Comparison of ENCODE assay signal across 8 cellular contexts in the genomic region with DNA sequence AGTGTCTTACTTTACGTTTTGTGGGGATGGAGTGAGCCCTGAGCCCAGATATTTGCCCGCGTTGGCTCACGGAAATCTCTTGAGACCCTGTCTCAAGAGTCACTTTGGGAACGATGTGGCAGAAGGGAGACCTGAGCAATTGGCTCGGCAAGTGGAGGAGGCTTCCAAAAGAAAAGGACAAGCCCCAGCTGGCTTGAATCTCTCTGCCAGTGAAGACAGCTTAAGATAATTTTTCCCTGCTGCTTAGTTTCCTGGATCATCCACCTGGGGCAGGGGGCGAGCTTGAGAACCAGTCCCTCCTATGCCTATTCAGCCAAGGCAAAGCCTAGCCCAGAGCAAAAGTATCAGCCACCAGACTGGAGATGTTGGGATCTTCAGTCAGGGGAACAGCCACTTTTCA. TPM values are rescaled to one million over a fixed set of nuclear protein-coding genes. Genes with fewer than 3 reads are reported as not detected.
DNase-seq lines count a peak whose midpoint lies in the region; ATAC-seq and TF ChIP-seq lines count a peak whose summit lies in the region.

No MANE protein-coding gene starts in this region.

- POLR2A ChIA-PET in CD8-positive, alpha-beta T cell (lab: Charles Lee) = interaction anchor here (0.6 to 1.8 kb wide), 6 partner anchors 8 to 818 kb away, joined by 3 to 6 read pairs (median 4); partner anchors contain the start of genes FAM162A and HSPBAP1

- H3K36me3 ChIP-seq in CD8-positive, alpha-beta T cell (ENCODE audit: insufficient read depth, low read length) = no peaks in the 10 kb centered on the region
- no peaks in the 10 kb centered on the region for H3K36me3 ChIP-seq in HUES64 (ENCODE audit: insufficient read depth, low read length)
- H3K36me3 ChIP-seq in testis (ENCODE audit: low read depth, missing control alignments) = no peaks in the 10 kb centered on the region

- peak overlapping the region; percentile 79 for H3K9ac ChIP-seq in HUES64 (ENCODE audit: low read depth, low read length)

- no peak for ATAC-seq in CD8-positive, alpha-beta T cell
- ATAC-seq in activated naive CD8-positive, alpha-beta T cell treated with anti-CD3 and anti-CD28 coated beads, Interleukin-2, amount 50 U/mL, for 24 hours = no peak

- H3K27ac ChIP-seq in CD8-positive, alpha-beta T cell (ENCODE audit: low read depth, low read length) = peak overlapping the region; percentile 95
- H3K27ac ChIP-seq in HUES64 (ENCODE audit: low read depth, low read length) = peak overlapping the region; percentile 67; the same call in 1 of the 2 replicates
- H3K27ac ChIP-seq in testis = peak overlapping the region; percentile 84 to 91

- H3K9me3 ChIP-seq in CD8-positive, alpha-beta T cell (ENCODE audit: low read length) = no peaks in the 10 kb centered on the region
- H3K9me3 ChIP-seq in HUES64 (ENCODE audit: insufficient read depth, low read depth, low read length) (no peaks in the 10 kb centered on the region), testis (no peaks in the 10 kb centered on the region)

- no peak for TF ChIP-seq POLR2A in testis (IDR thresholded peaks at IDR 0.05)

- no peaks in the 10 kb centered on the region for H3K27me3 ChIP-seq in CD8-positive, alpha-beta T cell (ENCODE audit: insufficient read depth, low read length)
- H3K27me3 ChIP-seq in HUES64 (ENCODE audit: insufficient read depth, low read length) (no peaks in the 10 kb centered on the region), testis (no peaks in the 10 kb centered on the region)

- intact Hi-C loops in CD8-positive, alpha-beta T cell (cut with DNase I, micrococcal nuclease) = loop anchor here (1.0 to 10.0 kb wide), 12 partner anchors 135 to 1655 kb away; partner anchors contain the start of genes DTX3L (in 1 of the 2), EAF2 (in 1 of the 2), FAM162A (in 1 of the 2) and HACD2 (in 1 of the 2)
- intact Hi-C loops in testis (cut with DNase I; ENCODE audit: low total_unique reads) = no loop called here

- CTCF ChIA-PET in CD8-positive, alpha-beta T cell (lab: Charles Lee) = no interaction called here

- H3K36me3 Mint-ChIP-seq in CD8-positive, alpha-beta T cell = peaks cover 7% of the 10 kb centered on the region
- no peaks in the 10 kb centered on the region for H3K36me3 Mint-ChIP-seq in activated naive CD8-positive, alpha-beta T cell treated with anti-CD3 and anti-CD28 coated beads, Interleukin-2, amount 50 U/mL, for 24 hours (ENCODE audit: low read depth)

- no peaks in the 10 kb centered on the region for H3K27me3 Mint-ChIP-seq in CD8-positive, alpha-beta T cell (ENCODE audit: low read depth)
- H3K27me3 Mint-ChIP-seq in activated naive CD8-positive, alpha-beta T cell treated with anti-CD3 and anti-CD28 coated beads, Interleukin-2, amount 50 U/mL, for 24 hours = no peaks in the 10 kb centered on the region

- H3K4me3 Mint-ChIP-seq in CD8-positive, alpha-beta T cell = peak overlapping the region; percentile 83
- H3K4me3 Mint-ChIP-seq in activated naive CD8-positive, alpha-beta T cell treated with anti-CD3 and anti-CD28 coated beads, Interleukin-2, amount 50 U/mL, for 24 hours = peak overlapping the region; percentile 90

- TF ChIP-seq CTCF in CD8-positive, alpha-beta T cell (IDR thresholded peaks at IDR 0.05) = no peak
- no peak for TF ChIP-seq CTCF in testis (IDR thresholded peaks at IDR 0.05)

- DNase-seq in CD8-positive, alpha-beta T cell = no peak
- no peak for DNase-seq in activated naive CD8-positive, alpha-beta T cell treated with anti-CD3 and anti-CD28 coated beads, Interleukin-2, amount 50 U/mL, for 24 hours
- DNase-seq in islet precursor cell (peak; percentile 62), testis (no peak), 8988T (no peak), NCI-H2107 treated with DMSO at 0.1 percent for 48 hours (lab: John Stamatoyannopoulos, UW; ENCODE audit: unreplicated experiment) (no peak), UCSD-AML1 (lab: John Stamatoyannopoulos, UW; ENCODE audit: unreplicated experiment) (no peak)

- H3K4me3 ChIP-seq in CD8-positive, alpha-beta T cell (ENCODE audit: low read depth, low read length) = peak overlapping the region; percentile 96
- H3K4me3 ChIP-seq in HUES64 (ENCODE audit: low read length) = peak overlapping the region; percentile 77
- peak overlapping the region; percentile 91 to 95 for H3K4me3 ChIP-seq in testis

- 3% methylated on average over 7 of the region's 7 CpGs for WGBS in HUES64
- 0% methylated on average over 7 of the region's 7 CpGs for WGBS in testis, 2 donors

- peak overlapping the region; percentile 98 for H3K27ac Mint-ChIP-seq in CD8-positive, alpha-beta T cell
- H3K27ac Mint-ChIP-seq in activated naive CD8-positive, alpha-beta T cell treated with anti-CD3 and anti-CD28 coated beads, Interleukin-2, amount 50 U/mL, for 24 hours = peak overlapping the region; percentile 89

- peaks cover 18% of the 10 kb centered on the region for H3K4me1 ChIP-seq in CD8-positive, alpha-beta T cell (ENCODE audit: insufficient read depth, low read length)
- peaks cover 11% of the 10 kb centered on the region for H3K4me1 ChIP-seq in HUES64 (ENCODE audit: insufficient read depth, low read length)
- H3K4me1 ChIP-seq in testis = peaks cover 11% of the 10 kb centered on the region

- H3K9me3 Mint-ChIP-seq in CD8-positive, alpha-beta T cell = peaks cover 7% of the 10 kb centered on the region
- peaks cover 4% of the 10 kb centered on the region for H3K9me3 Mint-ChIP-seq in activated naive CD8-positive, alpha-beta T cell treated with anti-CD3 and anti-CD28 coated beads, Interleukin-2, amount 50 U/mL, for 24 hours

- peaks cover 26% of the 10 kb centered on the region for H3K4me1 Mint-ChIP-seq in CD8-positive, alpha-beta T cell (ENCODE audit: low read depth)
- H3K4me1 Mint-ChIP-seq in activated naive CD8-positive, alpha-beta T cell treated with anti-CD3 and anti-CD28 coated beads, Interleukin-2, amount 50 U/mL, for 24 hours = peaks cover 25% of the 10 kb centered on the region

RNA-seq across cellular contexts. Expression of gene SEC22A, which starts 0.7 kb away (rescaled TPM):
- 1 to 10 TPM; 8.6 to 9.1 TPM for total RNA-seq in CD8-positive, alpha-beta T cell
- 12.5 TPM for polyA plus RNA-seq in HUES64 (2013, experiment 1 of 2)
- 12.5 TPM for polyA plus RNA-seq in HUES64 (2013, experiment 2 of 2)
- total RNA-seq in testis = 10 to 100 TPM; 52.0 to 59.6 TPM
- 58.8 TPM for polyA plus RNA-seq in testis (ENCODE audit: insufficient read depth, low read depth, low replicate concordance)

Comparison
In these comparisons a context has a peak if more than half of its experiments do, and no peak if none do; other contexts are left out.
1. RNA of gene SEC22A, which starts 0.7 kb away (total RNA-seq): 52.0 to 59.6 TPM in testis; 8.6 to 9.1 TPM in CD8-positive, alpha-beta T cell; every median in the first group is over 4 times any median in the second.
2. Peak in every context shown above with its lines, with median percentiles within 50 percentile points of each other: H3K27ac ChIP-seq and H3K4me3 ChIP-seq.